In the genomic region with DNA sequence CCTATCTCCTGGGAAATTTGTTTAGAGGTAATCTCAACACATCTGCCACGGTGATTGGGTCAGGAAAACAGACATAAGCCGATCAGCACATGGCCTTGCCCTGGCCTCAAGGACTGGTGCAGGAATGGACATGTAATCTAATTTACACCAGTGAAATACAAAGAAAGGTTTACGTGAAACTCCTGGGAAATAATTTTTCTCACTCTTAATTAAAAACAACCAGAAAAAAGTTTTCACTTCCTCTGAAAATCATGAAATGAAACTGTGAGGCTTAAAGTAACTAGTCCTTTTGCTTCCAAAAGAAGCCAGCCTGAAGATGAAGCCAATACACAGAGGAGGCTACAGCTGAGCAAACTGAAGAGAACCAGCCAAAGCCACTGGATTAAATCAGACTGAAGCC, we compare ENCODE assay signal across 1 cellular context.
TF ChIP-seq lines count a peak whose summit lies in the region.

No MANE protein-coding gene starts in this region.

TF ChIP-seq in HepG2, 621 proteins besides CTCF, POLR2A, EP300 and RAD21 (continued from another document):
- TF ChIP-seq, protein P1, sequence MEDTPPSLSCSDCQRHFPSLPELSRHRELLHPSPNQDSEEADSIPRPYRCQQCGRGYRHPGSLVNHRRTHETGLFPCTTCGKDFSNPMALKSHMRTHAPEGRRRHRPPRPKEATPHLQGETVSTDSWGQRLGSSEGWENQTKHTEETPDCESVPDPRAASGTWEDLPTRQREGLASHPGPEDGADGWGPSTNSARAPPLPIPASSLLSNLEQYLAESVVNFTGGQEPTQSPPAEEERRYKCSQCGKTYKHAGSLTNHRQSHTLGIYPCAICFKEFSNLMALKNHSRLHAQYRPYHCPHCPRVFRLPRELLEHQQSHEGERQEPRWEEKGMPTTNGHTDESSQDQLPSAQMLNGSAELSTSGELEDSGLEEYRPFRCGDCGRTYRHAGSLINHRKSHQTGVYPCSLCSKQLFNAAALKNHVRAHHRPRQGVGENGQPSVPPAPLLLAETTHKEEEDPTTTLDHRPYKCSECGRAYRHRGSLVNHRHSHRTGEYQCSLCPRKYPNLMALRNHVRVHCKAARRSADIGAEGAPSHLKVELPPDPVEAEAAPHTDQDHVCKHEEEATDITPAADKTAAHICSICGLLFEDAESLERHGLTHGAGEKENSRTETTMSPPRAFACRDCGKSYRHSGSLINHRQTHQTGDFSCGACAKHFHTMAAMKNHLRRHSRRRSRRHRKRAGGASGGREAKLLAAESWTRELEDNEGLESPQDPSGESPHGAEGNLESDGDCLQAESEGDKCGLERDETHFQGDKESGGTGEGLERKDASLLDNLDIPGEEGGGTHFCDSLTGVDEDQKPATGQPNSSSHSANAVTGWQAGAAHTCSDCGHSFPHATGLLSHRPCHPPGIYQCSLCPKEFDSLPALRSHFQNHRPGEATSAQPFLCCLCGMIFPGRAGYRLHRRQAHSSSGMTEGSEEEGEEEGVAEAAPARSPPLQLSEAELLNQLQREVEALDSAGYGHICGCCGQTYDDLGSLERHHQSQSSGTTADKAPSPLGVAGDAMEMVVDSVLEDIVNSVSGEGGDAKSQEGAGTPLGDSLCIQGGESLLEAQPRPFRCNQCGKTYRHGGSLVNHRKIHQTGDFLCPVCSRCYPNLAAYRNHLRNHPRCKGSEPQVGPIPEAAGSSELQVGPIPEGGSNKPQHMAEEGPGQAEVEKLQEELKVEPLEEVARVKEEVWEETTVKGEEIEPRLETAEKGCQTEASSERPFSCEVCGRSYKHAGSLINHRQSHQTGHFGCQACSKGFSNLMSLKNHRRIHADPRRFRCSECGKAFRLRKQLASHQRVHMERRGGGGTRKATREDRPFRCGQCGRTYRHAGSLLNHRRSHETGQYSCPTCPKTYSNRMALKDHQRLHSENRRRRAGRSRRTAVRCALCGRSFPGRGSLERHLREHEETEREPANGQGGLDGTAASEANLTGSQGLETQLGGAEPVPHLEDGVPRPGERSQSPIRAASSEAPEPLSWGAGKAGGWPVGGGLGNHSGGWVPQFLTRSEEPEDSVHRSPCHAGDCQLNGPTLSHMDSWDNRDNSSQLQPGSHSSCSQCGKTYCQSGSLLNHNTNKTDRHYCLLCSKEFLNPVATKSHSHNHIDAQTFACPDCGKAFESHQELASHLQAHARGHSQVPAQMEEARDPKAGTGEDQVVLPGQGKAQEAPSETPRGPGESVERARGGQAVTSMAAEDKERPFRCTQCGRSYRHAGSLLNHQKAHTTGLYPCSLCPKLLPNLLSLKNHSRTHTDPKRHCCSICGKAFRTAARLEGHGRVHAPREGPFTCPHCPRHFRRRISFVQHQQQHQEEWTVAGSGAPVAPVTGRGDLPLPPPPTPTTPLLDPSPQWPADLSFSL (CRISPR knock-in tag; IDR thresholded peaks at IDR 0.05): no peak
- TF ChIP-seq TCF7L2 (IDR thresholded peaks at IDR 0.05; ENCODE audit: low read depth, low read length) (no peak), FOXA1 (IDR thresholded peaks at IDR 0.05) (no peak), FOXA1 (CRISPR knock-in tag; IDR thresholded peaks at IDR 0.05) (no peak), HHEX (CRISPR knock-in tag; IDR thresholded peaks at IDR 0.05) (no peak), XBP1 (CRISPR knock-in tag; IDR thresholded peaks at IDR 0.05) (no peak), ZMAT3 (CRISPR knock-in tag; conservative IDR thresholded peaks at IDR 0.05) (no peak), POGZ (CRISPR knock-in tag; IDR thresholded peaks at IDR 0.05) (no peak), DPF2 (CRISPR knock-in tag; IDR thresholded peaks at IDR 0.05; ENCODE audit: borderline replicate concordance, low read depth) (no peak), THYN1 (CRISPR knock-in tag; IDR thresholded peaks at IDR 0.05; ENCODE audit: borderline replicate concordance, low read depth) (no peak), ZNF660 (CRISPR knock-in tag; IDR thresholded peaks at IDR 0.05; ENCODE audit: borderline replicate concordance, low read depth) (no peak)
- TF ChIP-seq, protein P2, sequence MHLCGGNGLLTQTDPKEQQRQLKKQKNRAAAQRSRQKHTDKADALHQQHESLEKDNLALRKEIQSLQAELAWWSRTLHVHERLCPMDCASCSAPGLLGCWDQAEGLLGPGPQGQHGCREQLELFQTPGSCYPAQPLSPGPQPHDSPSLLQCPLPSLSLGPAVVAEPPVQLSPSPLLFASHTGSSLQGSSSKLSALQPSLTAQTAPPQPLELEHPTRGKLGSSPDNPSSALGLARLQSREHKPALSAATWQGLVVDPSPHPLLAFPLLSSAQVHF (CRISPR knock-in tag; IDR thresholded peaks at IDR 0.05): no peak
- TF ChIP-seq, protein P3, sequence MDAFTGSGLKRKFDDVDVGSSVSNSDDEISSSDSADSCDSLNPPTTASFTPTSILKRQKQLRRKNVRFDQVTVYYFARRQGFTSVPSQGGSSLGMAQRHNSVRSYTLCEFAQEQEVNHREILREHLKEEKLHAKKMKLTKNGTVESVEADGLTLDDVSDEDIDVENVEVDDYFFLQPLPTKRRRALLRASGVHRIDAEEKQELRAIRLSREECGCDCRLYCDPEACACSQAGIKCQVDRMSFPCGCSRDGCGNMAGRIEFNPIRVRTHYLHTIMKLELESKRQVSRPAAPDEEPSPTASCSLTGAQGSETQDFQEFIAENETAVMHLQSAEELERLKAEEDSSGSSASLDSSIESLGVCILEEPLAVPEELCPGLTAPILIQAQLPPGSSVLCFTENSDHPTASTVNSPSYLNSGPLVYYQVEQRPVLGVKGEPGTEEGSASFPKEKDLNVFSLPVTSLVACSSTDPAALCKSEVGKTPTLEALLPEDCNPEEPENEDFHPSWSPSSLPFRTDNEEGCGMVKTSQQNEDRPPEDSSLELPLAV (CRISPR knock-in tag; conservative IDR thresholded peaks at IDR 0.05; ENCODE audit: low read depth): no peak
- TF ChIP-seq, protein P4, sequence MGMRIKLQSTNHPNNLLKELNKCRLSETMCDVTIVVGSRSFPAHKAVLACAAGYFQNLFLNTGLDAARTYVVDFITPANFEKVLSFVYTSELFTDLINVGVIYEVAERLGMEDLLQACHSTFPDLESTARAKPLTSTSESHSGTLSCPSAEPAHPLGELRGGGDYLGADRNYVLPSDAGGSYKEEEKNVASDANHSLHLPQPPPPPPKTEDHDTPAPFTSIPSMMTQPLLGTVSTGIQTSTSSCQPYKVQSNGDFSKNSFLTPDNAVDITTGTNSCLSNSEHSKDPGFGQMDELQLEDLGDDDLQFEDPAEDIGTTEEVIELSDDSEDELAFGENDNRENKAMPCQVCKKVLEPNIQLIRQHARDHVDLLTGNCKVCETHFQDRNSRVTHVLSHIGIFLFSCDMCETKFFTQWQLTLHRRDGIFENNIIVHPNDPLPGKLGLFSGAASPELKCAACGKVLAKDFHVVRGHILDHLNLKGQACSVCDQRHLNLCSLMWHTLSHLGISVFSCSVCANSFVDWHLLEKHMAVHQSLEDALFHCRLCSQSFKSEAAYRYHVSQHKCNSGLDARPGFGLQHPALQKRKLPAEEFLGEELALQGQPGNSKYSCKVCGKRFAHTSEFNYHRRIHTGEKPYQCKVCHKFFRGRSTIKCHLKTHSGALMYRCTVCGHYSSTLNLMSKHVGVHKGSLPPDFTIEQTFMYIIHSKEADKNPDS (CRISPR knock-in tag; IDR thresholded peaks at IDR 0.05): no peak
- TF ChIP-seq, protein P5, sequence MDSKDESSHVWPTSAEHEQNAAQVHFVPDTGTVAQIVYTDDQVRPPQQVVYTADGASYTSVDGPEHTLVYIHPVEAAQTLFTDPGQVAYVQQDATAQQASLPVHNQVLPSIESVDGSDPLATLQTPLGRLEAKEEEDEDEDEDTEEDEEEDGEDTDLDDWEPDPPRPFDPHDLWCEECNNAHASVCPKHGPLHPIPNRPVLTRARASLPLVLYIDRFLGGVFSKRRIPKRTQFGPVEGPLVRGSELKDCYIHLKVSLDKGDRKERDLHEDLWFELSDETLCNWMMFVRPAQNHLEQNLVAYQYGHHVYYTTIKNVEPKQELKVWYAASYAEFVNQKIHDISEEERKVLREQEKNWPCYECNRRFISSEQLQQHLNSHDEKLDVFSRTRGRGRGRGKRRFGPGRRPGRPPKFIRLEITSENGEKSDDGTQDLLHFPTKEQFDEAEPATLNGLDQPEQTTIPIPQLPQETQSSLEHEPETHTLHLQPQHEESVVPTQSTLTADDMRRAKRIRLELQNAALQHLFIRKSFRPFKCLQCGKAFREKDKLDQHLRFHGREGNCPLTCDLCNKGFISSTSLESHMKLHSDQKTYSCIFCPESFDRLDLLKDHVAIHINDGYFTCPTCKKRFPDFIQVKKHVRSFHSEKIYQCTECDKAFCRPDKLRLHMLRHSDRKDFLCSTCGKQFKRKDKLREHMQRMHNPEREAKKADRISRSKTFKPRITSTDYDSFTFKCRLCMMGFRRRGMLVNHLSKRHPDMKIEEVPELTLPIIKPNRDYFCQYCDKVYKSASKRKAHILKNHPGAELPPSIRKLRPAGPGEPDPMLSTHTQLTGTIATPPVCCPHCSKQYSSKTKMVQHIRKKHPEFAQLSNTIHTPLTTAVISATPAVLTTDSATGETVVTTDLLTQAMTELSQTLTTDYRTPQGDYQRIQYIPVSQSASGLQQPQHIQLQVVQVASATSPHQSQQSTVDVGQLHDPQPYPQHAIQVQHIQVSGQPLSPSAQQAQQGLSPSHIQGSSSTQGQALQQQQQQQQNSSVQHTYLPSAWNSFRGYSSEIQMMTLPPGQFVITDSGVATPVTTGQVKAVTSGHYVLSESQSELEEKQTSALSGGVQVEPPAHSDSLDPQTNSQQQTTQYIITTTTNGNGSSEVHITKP (CRISPR knock-in tag; IDR thresholded peaks at IDR 0.05; ENCODE audit: low read depth): no peak
